In the genomic region with DNA sequence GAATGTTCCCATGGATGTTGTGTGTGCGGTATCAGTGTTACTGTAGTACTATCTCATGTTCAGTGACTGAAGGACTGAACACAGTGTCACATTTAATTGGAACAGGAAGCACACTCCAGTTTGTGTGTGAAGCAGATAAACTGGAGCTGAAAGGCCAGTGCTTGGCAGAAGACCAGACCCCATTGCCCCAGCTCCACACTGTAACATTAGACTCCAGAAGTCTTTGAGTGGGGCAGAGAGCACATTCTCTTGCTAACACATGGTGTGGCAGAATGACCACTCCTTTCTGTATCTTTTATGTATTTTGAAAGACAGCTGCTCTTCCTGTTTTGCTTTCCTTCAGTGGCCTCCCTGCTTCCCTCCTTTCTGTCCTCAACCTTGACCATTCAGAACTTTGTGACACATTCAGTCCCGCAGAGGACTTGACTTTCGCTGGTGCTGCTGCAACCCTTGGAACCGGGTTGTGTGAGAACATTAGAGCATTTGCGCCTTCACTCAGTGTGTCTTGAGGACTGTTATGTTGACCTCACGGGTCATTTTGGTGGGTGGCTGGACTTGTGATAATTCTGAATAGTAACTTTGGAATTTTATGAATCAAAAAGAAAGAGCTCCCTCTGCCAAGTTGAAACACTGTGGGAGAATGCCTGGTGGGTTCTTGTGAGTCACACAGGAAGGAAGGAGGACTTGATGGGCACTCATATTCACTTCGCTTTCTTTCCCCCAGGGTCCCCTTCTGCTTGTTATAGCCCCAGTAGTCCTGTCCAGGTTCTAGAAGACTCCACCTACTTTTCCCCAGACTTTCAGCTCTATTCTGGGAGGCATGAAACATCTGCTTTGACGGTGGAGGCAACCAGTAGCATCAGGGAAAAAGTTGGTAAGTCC, we compare ENCODE assay signal across 8 cellular contexts. TPM values are rescaled to one million over a fixed set of nuclear protein-coding genes. Genes with fewer than 3 reads are reported as not detected.
DNase-seq lines count a peak whose midpoint lies in the region; ATAC-seq and TF ChIP-seq lines count a peak whose summit lies in the region.

No MANE protein-coding gene starts in this region.

- H3K9me3 ChIP-seq in thoracic aorta, result no peaks in the 10 kb centered on the region

- no peak for TF ChIP-seq CTCF in thoracic aorta (IDR thresholded peaks at IDR 0.05)

- ATAC-seq in thoracic aorta (ENCODE audit: insufficient number of reproducible peaks, low FRiP score, low read depth), result peak; percentile 87
- ATAC-seq in HG02970 (IDR thresholded peaks at IDR 0.05; ENCODE audit: low FRiP score, unreplicated experiment), result no peak
- ATAC-seq in HG02571 (IDR thresholded peaks at IDR 0.05; ENCODE audit: unreplicated experiment), result no peak
- no peak for ATAC-seq in HG02763 (IDR thresholded peaks at IDR 0.05; ENCODE audit: unreplicated experiment)
- no peak for ATAC-seq in HG03175 (IDR thresholded peaks at IDR 0.05; ENCODE audit: unreplicated experiment)

- H3K4me1 ChIP-seq in thoracic aorta (ENCODE audit: control insufficient read depth in 1 of 2, low read depth in 2 of 2), result peaks cover 30 to 61% of the 10 kb centered on the region in 2 donors

- in situ Hi-C loops in KBM-7 (cut with MboI; ENCODE audit: low pct_unique_long_range_greater_than_20kb, low sequenced_read_pairs), result no loop called here

- DNase-seq in KBM-7 (peak; percentile 79), amniotic epithelial cell (ENCODE audit: low read depth) (peak; percentile 98), hepatic stellate cell (ENCODE audit: low spot score) (peak; percentile 86), thoracic aorta (ENCODE audit: low spot score) (peak; percentile 72)

- H3K36me3 ChIP-seq in thoracic aorta, result peaks cover 2% of the 10 kb centered on the region

- peak overlapping the region; percentile 63 to 71 for H3K27ac ChIP-seq in thoracic aorta

- peak overlapping the region; percentile 51 for H3K4me3 ChIP-seq in thoracic aorta

- H3K27me3 ChIP-seq in thoracic aorta (replicated peaks; ENCODE audit: insufficient read depth), result no peaks in the 10 kb centered on the region

RNA-seq across cellular contexts. Expression of a gene that starts 26.4 kb away (rescaled TPM):
- total RNA-seq in thoracic aorta, result 10 to 100 TPM; 64.2 to 89.5 TPM
